In the genomic region with DNA sequence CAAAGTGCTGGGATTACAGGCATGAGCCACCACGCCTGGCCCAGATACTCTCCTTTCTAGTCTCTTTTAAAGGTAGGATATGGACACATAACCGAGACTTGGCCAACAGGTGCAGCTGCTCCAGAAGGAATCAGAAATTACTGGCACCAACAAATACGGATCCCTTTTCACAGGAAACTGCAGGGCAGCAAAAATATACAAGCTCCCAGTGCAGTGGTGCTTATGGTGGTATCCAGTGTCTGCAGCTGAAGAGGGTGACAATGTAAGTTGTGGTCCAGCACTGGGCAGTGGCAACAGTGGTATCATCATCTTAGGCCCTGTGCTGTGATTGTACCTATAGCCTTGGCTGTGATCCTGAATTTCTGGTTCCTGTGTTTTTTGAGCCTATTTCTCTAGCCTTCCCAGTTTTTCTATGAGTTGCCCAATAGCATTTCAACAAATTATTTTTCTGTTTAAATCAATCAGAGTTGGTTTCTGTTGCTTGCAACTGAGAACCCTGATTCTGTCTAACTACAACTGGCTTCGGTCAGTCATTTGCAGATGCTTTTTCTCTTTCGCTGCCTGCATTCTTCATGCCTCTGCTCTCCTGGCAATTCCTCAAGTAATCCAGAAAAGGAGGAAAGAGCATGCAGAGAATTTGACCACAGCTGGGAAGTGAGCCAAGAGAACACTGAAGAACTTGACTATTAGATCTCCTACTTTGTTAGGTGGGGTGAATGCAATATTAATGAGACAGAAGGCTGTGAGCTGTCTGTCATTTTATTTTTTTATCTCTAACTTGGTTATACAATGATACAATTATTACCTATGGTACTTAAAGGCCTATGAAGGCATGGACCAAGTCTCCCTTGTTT, we compare ENCODE assay signal across 8 cellular contexts. TPM values are rescaled to one million over a fixed set of nuclear protein-coding genes. Genes with fewer than 3 reads are reported as not detected.
A peak's percentile ranks its signal among the peaks of the same experiment; 100 is the strongest.
DNase-seq lines count a peak whose midpoint lies in the region; ATAC-seq and TF ChIP-seq lines count a peak whose summit lies in the region.

No MANE protein-coding gene starts in this region.

- H3K27ac ChIP-seq in esophagus muscularis mucosa (replicated peaks in 1 of 4) (peak overlapping the region; percentile 36 to 54 (median 49)), prostate gland (no peak overlapping the region), MM.1S (ENCODE audit: low read length) (no peak overlapping the region)

- H3F3A ChIP-seq in MM.1S (ENCODE audit: insufficient read depth, low read length), result no peaks in the 10 kb centered on the region; the same call in 1 of the 2 replicates

- TF ChIP-seq CTCF in esophagus muscularis mucosa (IDR thresholded peaks at IDR 0.05) (no peak), prostate gland (IDR thresholded peaks at IDR 0.05) (no peak), MM.1S (IDR thresholded peaks at IDR 0.05; ENCODE audit: low read length) (no peak)

- H3K9ac ChIP-seq in MM.1S (ENCODE audit: low read length), result no peak overlapping the region

- no peak overlapping the region for H3K4me2 ChIP-seq in MM.1S (ENCODE audit: low read depth, low read length)

- H3K4me1 ChIP-seq in esophagus muscularis mucosa, result peaks cover 50 to 75% (median 64%) of the 10 kb centered on the region in 4 donors
- H3K4me1 ChIP-seq in prostate gland (replicated peaks), result peaks cover 11% of the 10 kb centered on the region
- H3K4me1 ChIP-seq in MM.1S (ENCODE audit: low read length), result peaks cover 24% of the 10 kb centered on the region

- H3K4me3 ChIP-seq in esophagus muscularis mucosa, result no peak overlapping the region
- H3K4me3 ChIP-seq in prostate gland, result no peak overlapping the region
- H3K4me3 ChIP-seq in MM.1S (ENCODE audit: low read length), result no peak overlapping the region

- 64% methylated on average over 5 of the region's 5 CpGs for WGBS in esophagus muscularis mucosa
- 72% methylated on average over 5 of the region's 5 CpGs for WGBS in prostate gland

- no peaks in the 10 kb centered on the region for H3K79me2 ChIP-seq in MM.1S (ENCODE audit: low read length)

- H3K27me3 ChIP-seq in esophagus muscularis mucosa (no peaks in the 10 kb centered on the region), prostate gland (replicated peaks; ENCODE audit: insufficient read depth) (no peaks in the 10 kb centered on the region), MM.1S (replicated peaks; ENCODE audit: insufficient read depth, low read length) (no peaks in the 10 kb centered on the region)

- peak; percentile 92 for DNase-seq in Daoy (ENCODE audit: low read depth)
- DNase-seq in NCI-H226, result peak; percentile 97
- DNase-seq in esophagus muscularis mucosa (ENCODE audit: extremely low spot score), result peak; percentile 81
- DNase-seq in prostate gland (ENCODE audit: low spot score), result peak; percentile 53
- no peak for DNase-seq in SKM-1 (lab: John Stamatoyannopoulos, UW; ENCODE audit: unreplicated experiment)
- DNase-seq in MM.1S, result no peak

- no peaks in the 10 kb centered on the region for H4K20me1 ChIP-seq in MM.1S (ENCODE audit: insufficient read depth, low read length)

- H2AFZ ChIP-seq in MM.1S (ENCODE audit: low read length), result no peak overlapping the region

- no peak for TF ChIP-seq POLR2A in esophagus muscularis mucosa (IDR thresholded peaks at IDR 0.05; ENCODE audit: low read depth)
- no peak for TF ChIP-seq POLR2A in prostate gland (IDR thresholded peaks at IDR 0.05)

- ATAC-seq in GM18867 (IDR thresholded peaks at IDR 0.05; ENCODE audit: unreplicated experiment), result no peak
- ATAC-seq in GM19467 (IDR thresholded peaks at IDR 0.05; ENCODE audit: unreplicated experiment), result no peak

- no peaks in the 10 kb centered on the region for H3K9me3 ChIP-seq in esophagus muscularis mucosa
- H3K9me3 ChIP-seq in prostate gland, result no peaks in the 10 kb centered on the region
- H3K9me3 ChIP-seq in MM.1S (replicated peaks; ENCODE audit: insufficient read depth, low read length), result no peaks in the 10 kb centered on the region

- TF ChIP-seq EP300 in esophagus muscularis mucosa (IDR thresholded peaks at IDR 0.05), result no peak

- intact Hi-C loops in esophagus muscularis mucosa (cut with DNase I), result no loop called here
- intact Hi-C loops in prostate gland (cut with DNase I), result no loop called here

- no peaks in the 10 kb centered on the region for H3K9me2 ChIP-seq in MM.1S (replicated peaks; ENCODE audit: insufficient read depth, low read length)

- no peaks in the 10 kb centered on the region for H3K36me3 ChIP-seq in esophagus muscularis mucosa
- no peaks in the 10 kb centered on the region for H3K36me3 ChIP-seq in prostate gland
- no peaks in the 10 kb centered on the region for H3K36me3 ChIP-seq in MM.1S (replicated peaks; ENCODE audit: insufficient read depth, low read length)

RNA-seq across cellular contexts. Expression of a gene that starts 30.8 kb away (rescaled TPM):
- total RNA-seq in Daoy (2014; rRNA removed; shearing (Covaris generic)), result 35.2 and 36.1 TPM in 2 replicates
- total RNA-seq in esophagus muscularis mucosa (10 to 100 TPM; 14.5 to 23.2 (median 17.8) TPM), prostate gland (10 to 100 TPM; 26.3 to 38.2 TPM)

Comparison
In these comparisons a context has a peak if more than half of its experiments do, and no peak if none do; other contexts are left out.
1. DNase-seq: peak in Daoy (single experiment), NCI-H226 (single experiment), esophagus muscularis mucosa (single experiment) and prostate gland (single experiment); none in SKM-1 (single experiment) and MM.1S (single experiment).
2. H3K27ac ChIP-seq: peak in esophagus muscularis mucosa (4 of 4); none in prostate gland (0 of 2) and MM.1S (single experiment).